ENCODE assay signal across 1 cellular context in genomic region chr17:27491713-27492190, GRCh38.
TF ChIP-seq lines count a peak whose summit lies in the region.

No MANE protein-coding gene starts in this region.

TF ChIP-seq in K562, 482 proteins besides CTCF, POLR2A, EP300 and RAD21 (continued from another document and continues in another):
- TF ChIP-seq MXD1 (CRISPR knock-in tag; IDR thresholded peaks at IDR 0.05; ENCODE audit: borderline replicate concordance, poor library complexity, severe bottlenecking) = no peak
- TF ChIP-seq ASH1L (IDR thresholded peaks at IDR 0.05; ENCODE audit: borderline replicate concordance, low read depth, partially characterized antibody) = no peak
- TF ChIP-seq GABPA (tag; conservative IDR thresholded peaks at IDR 0.05; ENCODE audit: low read depth) = no peak
- TF ChIP-seq ZSCAN29 (IDR thresholded peaks at IDR 0.05) = no peak
- no peak for TF ChIP-seq MEF2D (tag; conservative IDR thresholded peaks at IDR 0.05; ENCODE audit: low read depth)
- no peak for TF ChIP-seq ZNF518B (CRISPR knock-in tag; IDR thresholded peaks at IDR 0.05)
- peak; percentile 84 for TF ChIP-seq SMAD4 (CRISPR knock-in tag; conservative IDR thresholded peaks at IDR 0.05)
- TF ChIP-seq CAMTA2 (CRISPR knock-in tag; conservative IDR thresholded peaks at IDR 0.05) = no peak
- peak; percentile 78 for TF ChIP-seq SMARCA4 (IDR thresholded peaks at IDR 0.05)
- no peak for TF ChIP-seq POU5F1 (IDR thresholded peaks at IDR 0.05; ENCODE audit: borderline replicate concordance, low read depth, low read length, partially characterized antibody)
- TF ChIP-seq NR2C2 (CRISPR knock-in tag; IDR thresholded peaks at IDR 0.05) = no peak
- 0 out of 2 replicates have a peak, but pooled peaks have one; percentile 48 for TF ChIP-seq NR2C2 (tag; IDR thresholded peaks at IDR 0.05)
- no peak for TF ChIP-seq ZEB2 (IDR thresholded peaks at IDR 0.05)
- TF ChIP-seq ERF (CRISPR knock-in tag; IDR thresholded peaks at IDR 0.05) = no peak
- TF ChIP-seq ZNF134 (CRISPR knock-in tag; conservative IDR thresholded peaks at IDR 0.05) = no peak
- no peak for TF ChIP-seq FOXA3 (CRISPR knock-in tag; conservative IDR thresholded peaks at IDR 0.05 in 1 of 2, IDR thresholded peaks at IDR 0.05 in 1 of 2)
- TF ChIP-seq GTF2A2 (tag; IDR thresholded peaks at IDR 0.05) = no peak
- TF ChIP-seq ZKSCAN8 (CRISPR knock-in tag; IDR thresholded peaks at IDR 0.05) = no peak
- no peak for TF ChIP-seq ZNF280A (IDR thresholded peaks at IDR 0.05; ENCODE audit: low read depth, partially characterized antibody)
- TF ChIP-seq FOXP1 (CRISPR knock-in tag; IDR thresholded peaks at IDR 0.05) = no peak
- TF ChIP-seq PATZ1 (CRISPR knock-in tag; IDR thresholded peaks at IDR 0.05; ENCODE audit: borderline replicate concordance) = no peak
- no peak for TF ChIP-seq ZBTB5 (IDR thresholded peaks at IDR 0.05)
- no peak for TF ChIP-seq THRB (CRISPR knock-in tag; conservative IDR thresholded peaks at IDR 0.05)
- no peak for TF ChIP-seq ZNF165 (CRISPR knock-in tag; IDR thresholded peaks at IDR 0.05; ENCODE audit: borderline replicate concordance)
- TF ChIP-seq RBM39 (optimal IDR thresholded peaks at IDR 0.05; ENCODE audit: low read depth, low read length) = no peak
- no peak for TF ChIP-seq CBX1 (IDR thresholded peaks at IDR 0.05; ENCODE audit: low read depth)
- peak in 1 of 2 experiments; percentile 83; a peak in 1 of 4 replicates for TF ChIP-seq ARNT (IDR thresholded peaks at IDR 0.05)
- no peak for TF ChIP-seq ARID2 (IDR thresholded peaks at IDR 0.05)
- TF ChIP-seq NUFIP1 (IDR thresholded peaks at IDR 0.05; ENCODE audit: partially characterized antibody) = no peak
- TF ChIP-seq SMARCB1 (IDR thresholded peaks at IDR 0.05; ENCODE audit: insufficient read length, low read depth) = no peak
- TF ChIP-seq SP2 (IDR thresholded peaks at IDR 0.05; ENCODE audit: extremely low read depth, low read depth, low read length, poor library complexity, severe bottlenecking) = no peak
- TF ChIP-seq CLOCK (CRISPR knock-in tag; IDR thresholded peaks at IDR 0.05; ENCODE audit: borderline replicate concordance) = no peak
- no peak for TF ChIP-seq JUN (IDR thresholded peaks at IDR 0.05; ENCODE audit: borderline replicate concordance, low read depth, low read length)
- no peak for TF ChIP-seq JUN (CRISPR knock-in tag; IDR thresholded peaks at IDR 0.05; ENCODE audit: borderline replicate concordance)
- no peak for TF ChIP-seq HNRNPH1 (optimal IDR thresholded peaks at IDR 0.05; ENCODE audit: low read depth, low read length)
- TF ChIP-seq ZNF347 (CRISPR knock-in tag; IDR thresholded peaks at IDR 0.05; ENCODE audit: low read depth) = no peak
- TF ChIP-seq GATA2 (CRISPR knock-in tag; IDR thresholded peaks at IDR 0.05) = 0 out of 2 replicates have a peak, but pooled peaks have one; percentile 37
- TF ChIP-seq NCOA4 (IDR thresholded peaks at IDR 0.05; ENCODE audit: partially characterized antibody) = no peak
- TF ChIP-seq MAZ (CRISPR knock-in tag; conservative IDR thresholded peaks at IDR 0.05 in 1 of 2, IDR thresholded peaks at IDR 0.05 in 1 of 2) = peak; percentile 49 to 67; a peak in 2 of 4 replicates
- TF ChIP-seq KDM5B (IDR thresholded peaks at IDR 0.05; ENCODE audit: insufficient replicate concordance, low read depth, low read length) = no peak
- no peak for TF ChIP-seq ZNF311 (CRISPR knock-in tag; IDR thresholded peaks at IDR 0.05)
- TF ChIP-seq MAFK (IDR thresholded peaks at IDR 0.05; ENCODE audit: low read length) = no peak
- TF ChIP-seq SMAD1 (IDR thresholded peaks at IDR 0.05; ENCODE audit: low read depth, low read length, partially characterized antibody) = no peak
- peak; percentile 53 for TF ChIP-seq CTCFL (IDR thresholded peaks at IDR 0.05; ENCODE audit: borderline replicate concordance, insufficient read depth, low read depth, low read length, poor library complexity, severe bottlenecking)
- peak; percentile 28; the same call in 1 of the 2 replicates for TF ChIP-seq VEZF1 (CRISPR knock-in tag; IDR thresholded peaks at IDR 0.05)
